In genomic region chr15:75200765-75201608, GRCh38 we compare ENCODE assay signal across 8 cellular contexts. TPM values are rescaled to one million over a fixed set of nuclear protein-coding genes. Genes with fewer than 3 reads are reported as not detected.
DNase-seq lines count a peak whose midpoint lies in the region; ATAC-seq, FAIRE-seq and TF ChIP-seq lines count a peak whose summit lies in the region.

No MANE protein-coding gene starts in this region.

- no peak for ATAC-seq in HG03521 (IDR thresholded peaks at IDR 0.05; ENCODE audit: unreplicated experiment)

- DNase-seq in A673 (ENCODE audit: low spot score) (peak; percentile 35), GM19239 (ENCODE audit: insufficient read length, low spot score) (no peak), OCI-M1 (lab: John Stamatoyannopoulos, UW) (peak; percentile 39), astrocyte (ENCODE audit: low read depth) (no peak), iPS-NIHi7 (ENCODE audit: extremely low spot score) (peak; percentile 80), kidney glomerular epithelial cell (lab: John Stamatoyannopoulos, UW) (no peak)
- DNase-seq in stimulated activated CD4-positive, alpha-beta T cell treated with anti-CD3 and anti-CD28 coated beads, Interleukin-4, amount 100 ng/mL, for 1 hour, result peak; percentile 60

- no peaks in the 10 kb centered on the region for H3K9me3 ChIP-seq in A673 (ENCODE audit: low read depth, low read length, poor library complexity, severe bottlenecking)
- H3K9me3 ChIP-seq in astrocyte (ENCODE audit: insufficient read depth, low read depth, low read length), result no peaks in the 10 kb centered on the region

- peaks cover 30% of the 10 kb centered on the region for H3K4me1 ChIP-seq in A673 (ENCODE audit: insufficient read depth, low read length, poor library complexity, severe bottlenecking)
- H3K4me1 ChIP-seq in astrocyte (ENCODE audit: insufficient read depth, low read length), result peaks cover 19% of the 10 kb centered on the region

- peaks cover 2% of the 10 kb centered on the region for H3K9me3 Mint-ChIP-seq in astrocyte (ENCODE audit: unreplicated experiment)

- peak overlapping the region; percentile 98 for H3K4me2 ChIP-seq in astrocyte (ENCODE audit: low read length)

- peaks cover 4% of the 10 kb centered on the region for H3K36me3 ChIP-seq in A673 (ENCODE audit: insufficient read depth, low read length, poor library complexity, severe bottlenecking)
- H3K36me3 ChIP-seq in astrocyte (ENCODE audit: insufficient read depth, low read length), result no peaks in the 10 kb centered on the region

- peak overlapping the region; percentile 64 for H2AFZ ChIP-seq in astrocyte (ENCODE audit: low read depth, low read length)

- peaks cover 19% of the 10 kb centered on the region for H3K27me3 Mint-ChIP-seq in astrocyte (ENCODE audit: low read depth, unreplicated experiment)

- intact Hi-C loops in A673 (cut with micrococcal nuclease; ENCODE audit: unreplicated experiment), result loop anchor here (10.0 kb wide), 2 partner anchors 296 to 426 kb away; partner anchors contain the start of gene FAM219B

- H3K27me3 ChIP-seq in A673 (replicated peaks; ENCODE audit: insufficient read depth, low read depth, low read length, poor library complexity) (no peaks in the 10 kb centered on the region), astrocyte (ENCODE audit: insufficient read depth, low read length) (peaks cover 22% of the 10 kb centered on the region)

- H3K27ac Mint-ChIP-seq in astrocyte (ENCODE audit: unreplicated experiment), result peak overlapping the region; percentile 77

- H3K36me3 Mint-ChIP-seq in astrocyte (ENCODE audit: low read depth, unreplicated experiment), result no peaks in the 10 kb centered on the region

- no TSS peak for BruUV-seq in A673 (replicated peaks; lab: Mats Ljungman, UMichigan)

- no peak for TF ChIP-seq CTCF in A673 (conservative IDR thresholded peaks at IDR 0.05; ENCODE audit: low read depth, low read length)
- TF ChIP-seq CTCF in astrocyte (IDR thresholded peaks at IDR 0.05; ENCODE audit: insufficient read depth, low read depth, low read length), result no peak

- peak overlapping the region; percentile 88 for H3K4me3 Mint-ChIP-seq in astrocyte (ENCODE audit: unreplicated experiment)

- CTCF ChIA-PET in A673 (lab: Charles Lee), result interaction anchor here (0.6 to 1.3 kb wide), 8 partner anchors 32 to 247 kb away, joined by 3 to 9 read pairs (median 3); partner anchors contain the start of genes PPCDC and RPP25

- peaks cover 40% of the 10 kb centered on the region for H4K20me1 ChIP-seq in astrocyte (ENCODE audit: insufficient read depth, low read length)

- H3K9ac ChIP-seq in astrocyte (ENCODE audit: low read length), result peak overlapping the region; percentile 59

- FAIRE-seq in GM19239 (lab: Jason Lieb, UNC) (peak; percentile 47), astrocyte (lab: Jason Lieb, UNC) (no peak)

- H3K4me1 Mint-ChIP-seq in astrocyte (ENCODE audit: low read depth, unreplicated experiment), result peaks cover 26% of the 10 kb centered on the region

- H3K4me3 ChIP-seq in A673 (ENCODE audit: low read depth, low read length, poor library complexity, severe bottlenecking), result peak overlapping the region; percentile 99
- peak overlapping the region; percentile 86 for H3K4me3 ChIP-seq in astrocyte (ENCODE audit: insufficient read depth, low read depth, low read length)

- H3K79me2 ChIP-seq in astrocyte (ENCODE audit: insufficient read depth, low read length), result peaks cover 33% of the 10 kb centered on the region

- POLR2A ChIA-PET in A673 (lab: Charles Lee; ENCODE audit: low non-redundant PET), result interaction anchor here (0.6 to 1.0 kb wide), 2 partner anchors 11 to 310 kb away, joined by 3 to 7 read pairs; no protein-coding TSS in a partner anchor

- H3K27ac ChIP-seq in A673 (ENCODE audit: low read depth, low read length, poor library complexity, severe bottlenecking), result peak overlapping the region; percentile 56
- H3K27ac ChIP-seq in astrocyte (ENCODE audit: low read depth, low read length), result no peak overlapping the region

RNA-seq across cellular contexts. Expression of gene C15orf39, which starts 0.7 kb away (rescaled TPM):
- total RNA-seq in A673 (2021) (28.9 and 30.3 TPM in 2 replicates), astrocyte (21.6 and 21.8 TPM in 2 replicates)

RNA-seq across cellular contexts. Expression of gene GOLGA6C, which starts 57.1 kb away (rescaled TPM):
- total RNA-seq in A673 (2021), result not detected in 2 replicates
- not detected in 2 replicates for total RNA-seq in astrocyte

Comparison
In these comparisons a context has a peak if more than half of its experiments do, and no peak if none do; other contexts are left out.
1. DNase-seq: peak in A673 (single experiment), OCI-M1 (single experiment), iPS-NIHi7 (single experiment) and stimulated activated CD4-positive, alpha-beta T cell treated with anti-CD3 and anti-CD28 coated beads, Interleukin-4, amount 100 ng/mL, for 1 hour (single experiment); none in GM19239 (single experiment), astrocyte (single experiment) and kidney glomerular epithelial cell (single experiment).